Comparison of ENCODE assay signal across 13 cellular contexts in genomic region chr3:14273886-14274517, GRCh38.
DNase-seq lines count a peak whose midpoint lies in the region; ATAC-seq and TF ChIP-seq lines count a peak whose summit lies in the region.
"Had no signal": no experiment of that assay in that cellular context is flagged by ENCODE, and none has a peak within 500 bp of the region (broad histone marks: within the 10 kb centered on the region; RNA-seq: fewer than 3 reads in every experiment).

No MANE protein-coding gene starts in this region.

- H2BK12ac ChIP-seq in neuronal stem cell (ENCODE audit: low read length) = no peak overlapping the region

- H3K9ac ChIP-seq in mammary epithelial cell (ENCODE audit: insufficient read depth, low read length) (no peak overlapping the region), neuronal stem cell (ENCODE audit: low read depth, low read length, poor library complexity) (no peak overlapping the region)

- no peaks in the 10 kb centered on the region for H3K36me3 Mint-ChIP-seq in activated CD4-positive, alpha-beta T cell treated with anti-CD3 and anti-CD28 coated beads, Interleukin-2, amount 10 ng/mL, durations not matched to agents 7 days and 5 days (ENCODE audit: low read depth)
- no peaks in the 10 kb centered on the region for H3K36me3 Mint-ChIP-seq in CD4-positive, alpha-beta T cell (ENCODE audit: low read depth)

- DNase-seq in activated CD4-positive, alpha-beta T cell treated with anti-CD3 and anti-CD28 coated beads for 48 hours = peak; percentile 20
- DNase-seq in activated CD4-positive, alpha-beta T cell treated with anti-CD3 and anti-CD28 coated beads, Interleukin-2, amount 10 ng/mL, durations not matched to agents 7 days and 5 days = no peak
- DNase-seq in M059J (ENCODE audit: low read depth) (peak; percentile 60), mammary epithelial cell (peak; percentile 49), neuronal stem cell (ENCODE audit: low spot score) (no peak), HCEC 1CT (no peak), DMS79 treated with DMSO at 0.1 percent for 48 hours (lab: John Stamatoyannopoulos, UW) (no peak)
- DNase-seq in CD4-positive, alpha-beta T cell = no peak
- DNase-seq: activated gamma-delta T cell, dermis blood vessel endothelial cell, NCI-H1092 treated with DMSO at 0.1 percent for 48 hours, NCI-H2227 treated with DMSO at 0.1 percent for 48 hours had no signal

- POLR2A ChIA-PET in activated CD4-positive, alpha-beta T cell treated with anti-CD3 and anti-CD28 coated beads, Interleukin-2, amount 10 ng/mL, durations not matched to agents 7 days and 5 days (lab: Charles Lee) = no interaction called here
- POLR2A ChIA-PET in CD4-positive, alpha-beta T cell (lab: Charles Lee) = no interaction called here

- H3K4me1 ChIP-seq in mammary epithelial cell (ENCODE audit: insufficient read depth, low read length) = peaks cover 3% of the 10 kb centered on the region
- H3K4me1 ChIP-seq in neuronal stem cell (ENCODE audit: control insufficient read depth in 2 of 2, insufficient read depth in 1 of 2, low read depth in 1 of 2, low read length in 2 of 2) = peaks cover 5 to 15% of the 10 kb centered on the region in 2 donors

- H2BK15ac ChIP-seq in neuronal stem cell (ENCODE audit: low read length) = peak overlapping the region; percentile 22

- H3K9me3 ChIP-seq in mammary epithelial cell (replicated peaks; ENCODE audit: insufficient read depth, low read length) = no peaks in the 10 kb centered on the region
- peaks cover 0 to 1% of the 10 kb centered on the region in 2 donors for H3K9me3 ChIP-seq in neuronal stem cell (replicated peaks in 1 of 2; ENCODE audit: control insufficient read depth in 2 of 2, insufficient read depth in 1 of 2, low read depth in 1 of 2, low read length in 2 of 2)
- no peaks in the 10 kb centered on the region for H3K9me3 ChIP-seq in CD4-positive, alpha-beta T cell (ENCODE audit: control insufficient read depth, low read length)

- H3K23ac ChIP-seq in neuronal stem cell (ENCODE audit: low read depth, low read length, poor library complexity) = peak overlapping the region; percentile 39

- BruUV-seq in mammary epithelial cell (replicated peaks; lab: Mats Ljungman, UMichigan) = no TSS peak

- no peak overlapping the region for H4K91ac ChIP-seq in neuronal stem cell (ENCODE audit: low read depth, low read length, poor library complexity)

- H2AFZ ChIP-seq in mammary epithelial cell (ENCODE audit: low read depth, low read length) (no peak overlapping the region), neuronal stem cell (ENCODE audit: low read length) (peak overlapping the region; percentile 72)

- H3K36me3 ChIP-seq in mammary epithelial cell (ENCODE audit: insufficient read depth, low read length) (no peaks in the 10 kb centered on the region), neuronal stem cell (replicated peaks in 1 of 2; ENCODE audit: control insufficient read depth in 2 of 2, insufficient read depth in 2 of 2, low read length in 2 of 2) (no peaks in the 10 kb centered on the region)

- H2BK5ac ChIP-seq in neuronal stem cell (ENCODE audit: low read length) = no peak overlapping the region

- H4K8ac ChIP-seq in neuronal stem cell (ENCODE audit: low read depth, low read length) = no peak overlapping the region

- H2AK5ac ChIP-seq in neuronal stem cell (ENCODE audit: low read depth, low read length) = no peak overlapping the region

- H2BK120ac ChIP-seq in neuronal stem cell (ENCODE audit: low read depth, low read length) = no peak overlapping the region

- ATAC-seq in CD4-positive, alpha-beta T cell (ENCODE audit: poor library complexity) = no peak

- no peaks in the 10 kb centered on the region for H3K9me3 Mint-ChIP-seq in activated CD4-positive, alpha-beta T cell treated with anti-CD3 and anti-CD28 coated beads, Interleukin-2, amount 10 ng/mL, durations not matched to agents 7 days and 5 days
- no peaks in the 10 kb centered on the region for H3K9me3 Mint-ChIP-seq in CD4-positive, alpha-beta T cell

- H3K4me3 ChIP-seq in mammary epithelial cell (replicated peaks in 1 of 3; ENCODE audit: insufficient read depth in 1 of 3, low read depth in 2 of 3, low read length in 3 of 3) = no peak overlapping the region
- H3K4me3 ChIP-seq in neuronal stem cell (ENCODE audit: low read length in 2 of 2) = no peak overlapping the region

- H3K14ac ChIP-seq in neuronal stem cell (ENCODE audit: low read length) = no peak overlapping the region

- intact Hi-C loops in mammary epithelial cell (cut with micrococcal nuclease) = no loop called here
- intact Hi-C loops in CD4-positive, alpha-beta T cell (cut with DNase I, micrococcal nuclease) = no loop called here

- no peaks in the 10 kb centered on the region for H3K79me1 ChIP-seq in neuronal stem cell (ENCODE audit: low read depth, low read length)

- H3K27ac Mint-ChIP-seq in activated CD4-positive, alpha-beta T cell treated with anti-CD3 and anti-CD28 coated beads, Interleukin-2, amount 10 ng/mL, durations not matched to agents 7 days and 5 days = no peak overlapping the region
- no peak overlapping the region for H3K27ac Mint-ChIP-seq in CD4-positive, alpha-beta T cell

- no peak overlapping the region for H3K4ac ChIP-seq in neuronal stem cell (ENCODE audit: low read length)

- in situ Hi-C loops in mammary epithelial cell (cut with MboI; ENCODE audit: low sequenced_read_pairs in 2 of 2) = no loop called here

- no peaks in the 10 kb centered on the region for H3K4me1 Mint-ChIP-seq in activated CD4-positive, alpha-beta T cell treated with anti-CD3 and anti-CD28 coated beads, Interleukin-2, amount 10 ng/mL, durations not matched to agents 7 days and 5 days
- no peaks in the 10 kb centered on the region for H3K4me1 Mint-ChIP-seq in CD4-positive, alpha-beta T cell (ENCODE audit: low read depth)

- no peak overlapping the region for H3K4me3 Mint-ChIP-seq in activated CD4-positive, alpha-beta T cell treated with anti-CD3 and anti-CD28 coated beads, Interleukin-2, amount 10 ng/mL, durations not matched to agents 7 days and 5 days
- no peak overlapping the region for H3K4me3 Mint-ChIP-seq in CD4-positive, alpha-beta T cell
- H3K4me3 Mint-ChIP-seq: nephron had no signal

- dilution Hi-C loops in mammary epithelial cell (cut with HindIII; ENCODE audit: low sequenced_read_pairs) = no loop called here

- no peaks in the 10 kb centered on the region for H3K79me2 ChIP-seq in mammary epithelial cell (ENCODE audit: insufficient read depth, low read length)

- CTCF ChIA-PET in activated CD4-positive, alpha-beta T cell treated with anti-CD3 and anti-CD28 coated beads, Interleukin-2, amount 10 ng/mL, durations not matched to agents 7 days and 5 days (lab: Charles Lee) = no interaction called here
- CTCF ChIA-PET in mammary epithelial cell (lab: Charles Lee; ENCODE audit: low non-redundant PET) = interaction anchor here (0.5 kb wide), 1 partner anchor 51 kb away, joined by 4 read pairs; no protein-coding TSS in a partner anchor
- CTCF ChIA-PET in CD4-positive, alpha-beta T cell (lab: Charles Lee) = no interaction called here

- WGBS in mammary epithelial cell (ENCODE audit: low coverage, missing lambda C conversion rate) = 69% methylated on average over 9 of the region's 10 CpGs
- no CpG with 5 or more reads among the region's 10 CpGs for WGBS in neuronal stem cell (ENCODE audit: extremely low coverage in 2 of 2, insufficient read length in 2 of 2, insufficient replicate concordance in 1 of 2), 2 donors

- H3K27ac ChIP-seq in mammary epithelial cell (ENCODE audit: insufficient read depth, low read depth, low read length) (no peak overlapping the region), neuronal stem cell (replicated peaks; ENCODE audit: low read length) (no peak overlapping the region)
- no peak overlapping the region for H3K27ac ChIP-seq in CD4-positive, alpha-beta T cell (ENCODE audit: low read depth, low read length)

- no peaks in the 10 kb centered on the region for H3K27me3 ChIP-seq in mammary epithelial cell (ENCODE audit: insufficient read depth, low read length)
- H3K27me3 ChIP-seq in neuronal stem cell (ENCODE audit: control insufficient read depth in 3 of 3, insufficient read depth in 3 of 3, low read depth in 1 of 3, low read length in 3 of 3) = peaks cover 0 to 21% (median 0%) of the 10 kb centered on the region in 3 experiments
- no peaks in the 10 kb centered on the region for H3K27me3 ChIP-seq in CD4-positive, alpha-beta T cell (ENCODE audit: control insufficient read depth, insufficient read depth, low read length)

- no peak overlapping the region for H3K4me2 ChIP-seq in mammary epithelial cell (ENCODE audit: insufficient read depth, low read depth, low read length)
- H3K4me2 ChIP-seq in neuronal stem cell (ENCODE audit: insufficient read depth, low read length, poor library complexity, severe bottlenecking) = no peak overlapping the region

- TF ChIP-seq CTCF in mammary epithelial cell (conservative IDR thresholded peaks at IDR 0.05 in 1 of 2, IDR thresholded peaks at IDR 0.05 in 1 of 2; ENCODE audit: extremely low read depth in 1 of 2, insufficient read depth in 1 of 2, low read depth in 1 of 2, low read length in 2 of 2) = no peak
- no peak for TF ChIP-seq CTCF in CD4-positive, alpha-beta T cell (IDR thresholded peaks at IDR 0.05)

- no peaks in the 10 kb centered on the region for H4K20me1 ChIP-seq in mammary epithelial cell (ENCODE audit: insufficient read depth, low read length)

- H3K18ac ChIP-seq in neuronal stem cell (ENCODE audit: low read length) = peak overlapping the region; percentile 85

- H3K27me3 Mint-ChIP-seq in activated CD4-positive, alpha-beta T cell treated with anti-CD3 and anti-CD28 coated beads, Interleukin-2, amount 10 ng/mL, durations not matched to agents 7 days and 5 days = peaks cover 7% of the 10 kb centered on the region
- H3K27me3 Mint-ChIP-seq in CD4-positive, alpha-beta T cell = no peaks in the 10 kb centered on the region

Comparison
In these comparisons a context has a peak if more than half of its experiments do, and no peak if none do; other contexts are left out.
1. DNase-seq: peak in activated CD4-positive, alpha-beta T cell treated with anti-CD3 and anti-CD28 coated beads for 48 hours (single experiment), M059J (single experiment) and mammary epithelial cell (single experiment); none in activated CD4-positive, alpha-beta T cell treated with anti-CD3 and anti-CD28 coated beads, Interleukin-2, amount 10 ng/mL, durations not matched to agents 7 days and 5 days (single experiment), neuronal stem cell (single experiment), HCEC 1CT (single experiment), CD4-positive, alpha-beta T cell (0 of 10) and DMS79 treated with DMSO at 0.1 percent for 48 hours (single experiment).